ENCODE assay signal across 12 cellular contexts in the genomic region with DNA sequence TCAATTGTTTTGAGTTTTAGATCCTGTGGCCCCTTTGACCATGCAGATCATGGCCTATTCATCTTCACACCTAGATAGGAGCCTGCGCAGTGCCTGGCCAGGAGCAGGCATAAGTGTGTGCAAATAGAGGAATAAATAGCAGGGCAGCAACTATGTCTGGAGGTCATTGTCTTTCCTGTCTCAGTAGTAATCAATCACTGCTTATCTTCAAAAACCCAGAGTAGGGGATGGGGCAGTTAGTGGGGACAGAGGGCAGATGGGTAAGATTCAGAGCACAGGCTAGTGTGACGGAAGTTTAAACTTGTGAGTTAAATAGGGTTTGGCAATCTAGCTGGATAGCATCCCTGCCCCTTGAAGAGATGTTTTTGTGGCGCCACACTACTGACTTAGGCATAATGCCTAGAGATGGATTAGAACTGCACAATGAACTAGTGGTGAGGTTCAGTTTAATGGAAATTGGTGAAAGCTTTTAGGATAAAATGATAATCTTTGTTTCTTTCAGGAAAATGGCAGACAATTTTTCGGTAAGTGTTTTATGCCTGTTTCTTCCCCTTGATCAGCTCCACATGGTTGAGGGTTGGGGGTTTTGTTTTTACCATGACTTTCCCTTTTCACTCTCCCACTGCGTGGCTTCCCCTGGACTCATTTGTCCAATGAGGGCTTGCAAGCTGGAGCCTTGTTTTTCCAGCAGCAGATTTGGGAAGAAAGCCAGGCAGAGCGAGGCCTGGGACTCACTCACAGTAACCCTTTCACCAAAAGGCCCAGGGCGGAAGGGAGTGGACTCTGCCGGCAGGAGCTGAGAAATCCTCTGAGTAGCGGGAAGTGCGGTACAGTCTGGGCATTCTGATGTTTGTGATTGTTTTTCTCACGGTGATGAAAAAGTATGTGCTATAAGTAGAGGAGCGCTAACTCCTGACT. TPM values are rescaled to one million over a fixed set of nuclear protein-coding genes. Genes with fewer than 3 reads are reported as not detected.
DNase-seq lines count a peak whose midpoint lies in the region; ATAC-seq and TF ChIP-seq lines count a peak whose summit lies in the region.
"Had no signal": no experiment of that assay in that cellular context is flagged by ENCODE, and none has a peak within 500 bp of the region (broad histone marks: within the 10 kb centered on the region; RNA-seq: fewer than 3 reads in every experiment).

No MANE protein-coding gene starts in this region.

- H3K4me3 ChIP-seq in gastroesophageal sphincter = peak overlapping the region; percentile 19 to 28
- H3K4me3 ChIP-seq in aorta (ENCODE audit: low read length in 2 of 2) = peak overlapping the region in 1 of 2 donors; percentile 6

- H3K9me3 ChIP-seq in gastroesophageal sphincter (no peaks in the 10 kb centered on the region), aorta (ENCODE audit: control insufficient read depth, low read length) (no peaks in the 10 kb centered on the region)

- no peak for TF ChIP-seq POLR2A in gastroesophageal sphincter (IDR thresholded peaks at IDR 0.05)

- CTCF ChIA-PET in HEK293T (lab: Yijun Ruan, JAX) = interaction anchor here (0.6 to 1.0 kb wide), 2 partner anchors 21 to 47 kb away, joined by 3 to 6 read pairs; no protein-coding TSS in a partner anchor

- TF ChIP-seq CTCF in gastroesophageal sphincter (IDR thresholded peaks at IDR 0.05) = peak in 1 of 4 experiments; percentile 11
- no peak for TF ChIP-seq CTCF in omental fat pad (IDR thresholded peaks at IDR 0.05)

- no peaks in the 10 kb centered on the region for H3K9me3 Mint-ChIP-seq in stimulated activated naive B cell treated with anti-CD40 and anti-IgM and Interleukin-4, amounts not matched to agents 10 μg/mL and 1 μg/mL and 100 μg/mL, for 72 hours

- H3K36me3 ChIP-seq in gastroesophageal sphincter (peaks cover 26 to 43% of the 10 kb centered on the region in 2 donors), aorta (ENCODE audit: control insufficient read depth in 1 of 2, insufficient read depth in 2 of 2, low read length in 1 of 2) (peaks cover 5 to 13% of the 10 kb centered on the region in 2 donors)

- no peaks in the 10 kb centered on the region for H3K4me1 Mint-ChIP-seq in stimulated activated naive B cell treated with anti-CD40 and anti-IgM and Interleukin-4, amounts not matched to agents 10 μg/mL and 1 μg/mL and 100 μg/mL, for 72 hours

- WGBS in gastroesophageal sphincter (ENCODE audit: low coverage in 1 of 2), 2 donors = 18 to 40% methylated on average over 7 to 11 of the region's 12 CpGs
- 9 to 18% methylated on average over 12 of the region's 12 CpGs for WGBS in aorta, 2 donors

- H3K36me3 Mint-ChIP-seq in stimulated activated naive B cell treated with anti-CD40 and anti-IgM and Interleukin-4, amounts not matched to agents 10 μg/mL and 1 μg/mL and 100 μg/mL, for 72 hours = peaks cover 15 to 23% of the 10 kb centered on the region in 2 donors

- no peak overlapping the region for H3K27ac Mint-ChIP-seq in stimulated activated naive B cell treated with anti-CD40 and anti-IgM and Interleukin-4, amounts not matched to agents 10 μg/mL and 1 μg/mL and 100 μg/mL, for 72 hours
- H3K27ac Mint-ChIP-seq: progenitor cell of endocrine pancreas had no signal

- no peaks in the 10 kb centered on the region for H3K27me3 Mint-ChIP-seq in stimulated activated naive B cell treated with anti-CD40 and anti-IgM and Interleukin-4, amounts not matched to agents 10 μg/mL and 1 μg/mL and 100 μg/mL, for 72 hours
- H3K27me3 Mint-ChIP-seq: progenitor cell of endocrine pancreas had no signal

- peaks cover 18 to 71% (median 38%) of the 10 kb centered on the region in 3 donors for H3K4me1 ChIP-seq in gastroesophageal sphincter
- peaks cover 0 to 6% of the 10 kb centered on the region in 2 donors for H3K4me1 ChIP-seq in aorta (ENCODE audit: control insufficient read depth in 1 of 2, insufficient read depth in 2 of 2, low read length in 2 of 2)

- POLR2A ChIA-PET in HEK293T (lab: Yijun Ruan, JAX) = interaction anchor here (1.0 to 1.4 kb wide), 2 partner anchors 7 to 10 kb away, joined by 3 read pairs; no protein-coding TSS in a partner anchor

- TF ChIP-seq EP300 in gastroesophageal sphincter (IDR thresholded peaks at IDR 0.05) = no peak

- DNase-seq in NCI-H146 (lab: John Stamatoyannopoulos, UW) = peak; percentile 30
- no peak for DNase-seq in NCI-H146 treated with DMSO at 0.1 percent for 48 hours (lab: John Stamatoyannopoulos, UW; ENCODE audit: unreplicated experiment)
- no peak for DNase-seq in omental fat pad (ENCODE audit: low spot score)
- DNase-seq in aorta = peak; percentile 87 to 88
- no peak for DNase-seq in HEK293T (ENCODE audit: extremely low spot score)
- no peak for DNase-seq in stimulated activated naive B cell treated with anti-CD40 and anti-IgM and Interleukin-4, amounts not matched to agents 10 μg/mL and 1 μg/mL and 100 μg/mL, for 72 hours
- DNase-seq in left colon = no peak
- DNase-seq: 8988T, NCI-H187 treated with DMSO at 0.1 percent for 48 hours, T1000 had no signal

- intact Hi-C loops in aorta (cut with DNase I) (loop anchor here in 1 of 2 donors (5.0 kb wide), 1 partner anchor 35 kb away; no protein-coding TSS in a partner anchor), left colon (cut with DNase I, micrococcal nuclease) (no loop called here)

- peak overlapping the region; percentile 75 to 98 (median 83) for H3K27ac ChIP-seq in gastroesophageal sphincter
- H3K27ac ChIP-seq in aorta (ENCODE audit: low read depth in 1 of 2, low read length in 2 of 2) = peak overlapping the region; percentile 77 to 80

- peak; percentile 76 for ATAC-seq in gastroesophageal sphincter
- ATAC-seq in omental fat pad (ENCODE audit: low FRiP score) = peak; percentile 72
- ATAC-seq in aorta (ENCODE audit: low FRiP score) = peak; percentile 86
- no peak for ATAC-seq in stimulated activated naive B cell treated with anti-CD40 and anti-IgM and Interleukin-4, amounts not matched to agents 10 μg/mL and 1 μg/mL and 100 μg/mL, for 72 hours (replicated peaks)
- ATAC-seq in left colon = no peak

- H3K27me3 ChIP-seq in gastroesophageal sphincter (no peaks in the 10 kb centered on the region), aorta (ENCODE audit: control insufficient read depth in 1 of 2, insufficient read depth in 2 of 2, low read length in 1 of 2) (no peaks in the 10 kb centered on the region)

- no peak overlapping the region for H3K4me3 Mint-ChIP-seq in stimulated activated naive B cell treated with anti-CD40 and anti-IgM and Interleukin-4, amounts not matched to agents 10 μg/mL and 1 μg/mL and 100 μg/mL, for 72 hours

TF ChIP-seq in HEK293T, 16 proteins besides CTCF, POLR2A, EP300 and RAD21:
- TF ChIP-seq FOXM1 (IDR thresholded peaks at IDR 0.05; ENCODE audit: borderline replicate concordance) = no peak
- no peak for TF ChIP-seq FOXA1 (IDR thresholded peaks at IDR 0.05)
- TF ChIP-seq ARNT (IDR thresholded peaks at IDR 0.05) = no peak
- TF ChIP-seq FOXK2 (IDR thresholded peaks at IDR 0.05) = no peak
- no peak for TF ChIP-seq NFRKB (IDR thresholded peaks at IDR 0.05)
- no peak for TF ChIP-seq ZNF384 (IDR thresholded peaks at IDR 0.05)
- TF ChIP-seq, protein P1, sequence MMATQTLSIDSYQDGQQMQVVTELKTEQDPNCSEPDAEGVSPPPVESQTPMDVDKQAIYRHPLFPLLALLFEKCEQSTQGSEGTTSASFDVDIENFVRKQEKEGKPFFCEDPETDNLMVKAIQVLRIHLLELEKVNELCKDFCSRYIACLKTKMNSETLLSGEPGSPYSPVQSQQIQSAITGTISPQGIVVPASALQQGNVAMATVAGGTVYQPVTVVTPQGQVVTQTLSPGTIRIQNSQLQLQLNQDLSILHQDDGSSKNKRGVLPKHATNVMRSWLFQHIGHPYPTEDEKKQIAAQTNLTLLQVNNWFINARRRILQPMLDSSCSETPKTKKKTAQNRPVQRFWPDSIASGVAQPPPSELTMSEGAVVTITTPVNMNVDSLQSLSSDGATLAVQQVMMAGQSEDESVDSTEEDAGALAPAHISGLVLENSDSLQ (IDR thresholded peaks at IDR 0.05) = no peak
- no peak for TF ChIP-seq ELF4 (IDR thresholded peaks at IDR 0.05)
- TF ChIP-seq SP1 (IDR thresholded peaks at IDR 0.05) = no peak
- no peak for TF ChIP-seq TARDBP (IDR thresholded peaks at IDR 0.05)
- no peak for TF ChIP-seq BHLHE40 (IDR thresholded peaks at IDR 0.05; ENCODE audit: borderline replicate concordance)
- no peak for TF ChIP-seq L3MBTL2 (conservative IDR thresholded peaks at IDR 0.05)
- no peak for TF ChIP-seq CTBP1 (IDR thresholded peaks at IDR 0.05; ENCODE audit: borderline replicate concordance)
- no peak for TF ChIP-seq SUZ12 (IDR thresholded peaks at IDR 0.05)
- no peak for TF ChIP-seq HDGF (IDR thresholded peaks at IDR 0.05; ENCODE audit: borderline replicate concordance)
- TF ChIP-seq LEF1 (IDR thresholded peaks at IDR 0.05; ENCODE audit: borderline replicate concordance) = no peak
TF ChIP-seq in HEK293T: peak in this region for 0.

RNA-seq across cellular contexts. Expression of gene LGALS3, which starts 8.1 kb away (rescaled TPM):
- 100 to 1,000 TPM; 253 to 467 (median 361) TPM for total RNA-seq in gastroesophageal sphincter
- total RNA-seq in omental fat pad = 100 to 1,000 TPM; 325 to 450 (median 349) TPM
- 100 to 1,000 TPM; 104 to 155 TPM for total RNA-seq in aorta
- 100 to 1,000 TPM; 272 to 547 TPM for polyA plus RNA-seq in aorta
- 1,000 to 10,000 TPM; 1,592 to 1,809 TPM for total RNA-seq in left colon

RNA-seq across cellular contexts. Expression of gene DLGAP5, which starts 54.3 kb away (rescaled TPM):
- total RNA-seq in gastroesophageal sphincter = 1 to 10 TPM in 1 of 4 donors, under 1 TPM in 1, not detected in 2; 0.23 to 1.2 TPM
- total RNA-seq in omental fat pad = 1 to 10 TPM in 1 of 4 donors, under 1 TPM in 1, not detected in 2; 0.19 to 3.1 TPM
- total RNA-seq in aorta = under 1 TPM in 1 of 2 donors, not detected in 1; 0.63 TPM
- polyA plus RNA-seq in aorta = 1 to 10 TPM in 1 of 2 donors, under 1 TPM in 1; 0.13 to 1.1 TPM
- 1 to 10 TPM; 4.0 to 8.1 TPM for total RNA-seq in left colon

Comparison
In these comparisons a context has a peak if more than half of its experiments do, and no peak if none do; other contexts are left out.
1. DNase-seq: peak in NCI-H146 (single experiment) and aorta (2 of 2); none in NCI-H146 treated with DMSO at 0.1 percent for 48 hours (single experiment), omental fat pad (single experiment), HEK293T (single experiment), stimulated activated naive B cell treated with anti-CD40 and anti-IgM and Interleukin-4, amounts not matched to agents 10 μg/mL and 1 μg/mL and 100 μg/mL, for 72 hours (single experiment) and left colon (0 of 2).
2. ATAC-seq: peak in gastroesophageal sphincter (single experiment), omental fat pad (single experiment) and aorta (single experiment); none in stimulated activated naive B cell treated with anti-CD40 and anti-IgM and Interleukin-4, amounts not matched to agents 10 μg/mL and 1 μg/mL and 100 μg/mL, for 72 hours (0 of 2) and left colon (single experiment).